9 cellular contexts compared by ENCODE assay signal in genomic region chr9:136666364-136667216, GRCh38. TPM values are rescaled to one million over a fixed set of nuclear protein-coding genes. Genes with fewer than 3 reads are reported as not detected.
DNase-seq lines count a peak whose midpoint lies in the region; ATAC-seq lines count a peak whose summit lies in the region.
"Had no signal": no experiment of that assay in that cellular context is flagged by ENCODE, and none has a peak within 500 bp of the region (broad histone marks: within the 10 kb centered on the region; RNA-seq: fewer than 3 reads in every experiment).

No MANE protein-coding gene starts in this region.

- H3K9me3 Mint-ChIP-seq in activated CD4-positive, alpha-beta memory T cell treated with anti-CD3 and anti-CD28 coated beads, Interleukin-2, amount 10 ng/mL, durations not matched to agents 7 days and 5 days = no peaks in the 10 kb centered on the region
- no peaks in the 10 kb centered on the region for H3K9me3 Mint-ChIP-seq in stimulated activated effector memory CD8-positive, alpha-beta T cell treated with anti-CD3 and anti-CD28 coated beads, Interleukin-12 subunit alpha, Interleukin-12 subunit beta, amount 100 ng/mL, for 72 hours

- H3K4me3 ChIP-seq in iPS-11a (ENCODE audit: low read depth, low read length) = peak overlapping the region; percentile 8

- peak in 2 of 3 experiments; percentile 44 to 57 for DNase-seq in NCI-H1417 (lab: John Stamatoyannopoulos, UW)
- no peak for DNase-seq in NCI-H1417 treated with DMSO at 0.1 percent for 48 hours (lab: John Stamatoyannopoulos, UW)
- no peak for DNase-seq in activated CD4-positive, alpha-beta memory T cell treated with anti-CD3 and anti-CD28 coated beads, Interleukin-2, amount 10 ng/mL, durations not matched to agents 7 days and 5 days
- no peak for DNase-seq in stimulated activated effector memory CD8-positive, alpha-beta T cell treated with anti-CD3 and anti-CD28 coated beads, Interleukin-12 subunit alpha, Interleukin-12 subunit beta, amount 100 ng/mL, for 72 hours (ENCODE audit: low spot score in 2 of 2)
- no peak for DNase-seq in NCI-H526 (lab: John Stamatoyannopoulos, UW)
- DNase-seq in EL = no peak
- DNase-seq: NCI-H2227 treated with DMSO at 0.1 percent for 48 hours had no signal

- CTCF ChIA-PET in activated CD4-positive, alpha-beta memory T cell treated with anti-CD3 and anti-CD28 coated beads, Interleukin-2, amount 10 ng/mL, durations not matched to agents 7 days and 5 days (lab: Charles Lee) = no interaction called here

- H3K4me3 Mint-ChIP-seq in activated CD4-positive, alpha-beta memory T cell treated with anti-CD3 and anti-CD28 coated beads, Interleukin-2, amount 10 ng/mL, durations not matched to agents 7 days and 5 days = peak overlapping the region; percentile 46
- peak overlapping the region; percentile 53 for H3K4me3 Mint-ChIP-seq in stimulated activated effector memory CD8-positive, alpha-beta T cell treated with anti-CD3 and anti-CD28 coated beads, Interleukin-12 subunit alpha, Interleukin-12 subunit beta, amount 100 ng/mL, for 72 hours

- POLR2A ChIA-PET in activated CD4-positive, alpha-beta memory T cell treated with anti-CD3 and anti-CD28 coated beads, Interleukin-2, amount 10 ng/mL, durations not matched to agents 7 days and 5 days (lab: Charles Lee) = no interaction called here

- no peak for ATAC-seq in stimulated activated effector memory CD8-positive, alpha-beta T cell treated with anti-CD3 and anti-CD28 coated beads, Interleukin-12 subunit alpha, Interleukin-12 subunit beta, amount 100 ng/mL, for 72 hours
- ATAC-seq in GM21526 (IDR thresholded peaks at IDR 0.05; ENCODE audit: low FRiP score, unreplicated experiment) = no peak

- H3K36me3 Mint-ChIP-seq in activated CD4-positive, alpha-beta memory T cell treated with anti-CD3 and anti-CD28 coated beads, Interleukin-2, amount 10 ng/mL, durations not matched to agents 7 days and 5 days (ENCODE audit: low read depth) = no peaks in the 10 kb centered on the region
- peaks cover 7% of the 10 kb centered on the region for H3K36me3 Mint-ChIP-seq in stimulated activated effector memory CD8-positive, alpha-beta T cell treated with anti-CD3 and anti-CD28 coated beads, Interleukin-12 subunit alpha, Interleukin-12 subunit beta, amount 100 ng/mL, for 72 hours

- H3K27me3 Mint-ChIP-seq in activated CD4-positive, alpha-beta memory T cell treated with anti-CD3 and anti-CD28 coated beads, Interleukin-2, amount 10 ng/mL, durations not matched to agents 7 days and 5 days = peaks cover 11% of the 10 kb centered on the region

- no peak overlapping the region for H3K27ac Mint-ChIP-seq in activated CD4-positive, alpha-beta memory T cell treated with anti-CD3 and anti-CD28 coated beads, Interleukin-2, amount 10 ng/mL, durations not matched to agents 7 days and 5 days
- no peak overlapping the region for H3K27ac Mint-ChIP-seq in stimulated activated effector memory CD8-positive, alpha-beta T cell treated with anti-CD3 and anti-CD28 coated beads, Interleukin-12 subunit alpha, Interleukin-12 subunit beta, amount 100 ng/mL, for 72 hours

- H3K4me1 Mint-ChIP-seq in activated CD4-positive, alpha-beta memory T cell treated with anti-CD3 and anti-CD28 coated beads, Interleukin-2, amount 10 ng/mL, durations not matched to agents 7 days and 5 days = peaks cover 2% of the 10 kb centered on the region
- H3K4me1 Mint-ChIP-seq in stimulated activated effector memory CD8-positive, alpha-beta T cell treated with anti-CD3 and anti-CD28 coated beads, Interleukin-12 subunit alpha, Interleukin-12 subunit beta, amount 100 ng/mL, for 72 hours = peaks cover 12% of the 10 kb centered on the region

RNA-seq across cellular contexts. Expression of gene EGFL7, which starts 3.9 kb away (rescaled TPM):
- total RNA-seq in activated CD4-positive, alpha-beta memory T cell treated with anti-CD3 and anti-CD28 coated beads, Interleukin-2, amount 10 ng/mL, durations not matched to agents 7 days and 5 days = under 1 TPM; 0.28 to 0.30 TPM

RNA-seq across cellular contexts. Expression of gene AGPAT2, which starts 20.7 kb away (rescaled TPM):
- total RNA-seq in activated CD4-positive, alpha-beta memory T cell treated with anti-CD3 and anti-CD28 coated beads, Interleukin-2, amount 10 ng/mL, durations not matched to agents 7 days and 5 days = 10 to 100 TPM; 17.2 to 18.8 TPM

RNA-seq across cellular contexts. Expression of gene DIPK1B, which starts 45.8 kb away (rescaled TPM):
- under 1 TPM; 0.15 to 0.18 TPM for total RNA-seq in activated CD4-positive, alpha-beta memory T cell treated with anti-CD3 and anti-CD28 coated beads, Interleukin-2, amount 10 ng/mL, durations not matched to agents 7 days and 5 days

Comparison
In these comparisons a context has a peak if more than half of its experiments do, and no peak if none do; other contexts are left out.
1. DNase-seq: peak in NCI-H1417 (2 of 3); none in NCI-H1417 treated with DMSO at 0.1 percent for 48 hours (single experiment), activated CD4-positive, alpha-beta memory T cell treated with anti-CD3 and anti-CD28 coated beads, Interleukin-2, amount 10 ng/mL, durations not matched to agents 7 days and 5 days (single experiment), stimulated activated effector memory CD8-positive, alpha-beta T cell treated with anti-CD3 and anti-CD28 coated beads, Interleukin-12 subunit alpha, Interleukin-12 subunit beta, amount 100 ng/mL, for 72 hours (0 of 2), NCI-H526 (0 of 2) and EL (single experiment).